Comparison of ENCODE assay signal across 9 cellular contexts in genomic region chr16:2204727-2205103, GRCh38. TPM values are rescaled to one million over a fixed set of nuclear protein-coding genes. Genes with fewer than 3 reads are reported as not detected.
DNase-seq lines count a peak whose midpoint lies in the region; ATAC-seq and TF ChIP-seq lines count a peak whose summit lies in the region.
"Had no signal": no experiment of that assay in that cellular context is flagged by ENCODE, and none has a peak within 500 bp of the region (broad histone marks: within the 10 kb centered on the region; RNA-seq: fewer than 3 reads in every experiment).

No MANE protein-coding gene starts in this region.

- peak overlapping the region; percentile 69 for H3K4me3 Mint-ChIP-seq in activated CD4-positive, alpha-beta T cell treated with anti-CD3 and anti-CD28 coated beads, Interleukin-2, amount 10 ng/mL, durations not matched to agents 7 days and 5 days

- peaks cover 15% of the 10 kb centered on the region for H3K36me3 Mint-ChIP-seq in activated CD4-positive, alpha-beta T cell treated with anti-CD3 and anti-CD28 coated beads, Interleukin-2, amount 10 ng/mL, durations not matched to agents 7 days and 5 days (ENCODE audit: low read depth)

- POLR2A ChIA-PET in activated CD4-positive, alpha-beta T cell treated with anti-CD3 and anti-CD28 coated beads, Interleukin-2, amount 10 ng/mL, durations not matched to agents 7 days and 5 days (lab: Charles Lee) = no interaction called here

- H3K9me3 ChIP-seq in adrenal gland (replicated peaks in 1 of 3) (no peaks in the 10 kb centered on the region), liver (ENCODE audit: control insufficient read depth in 4 of 4, low read length in 3 of 4) (no peaks in the 10 kb centered on the region), thymus (ENCODE audit: control insufficient read depth) (no peaks in the 10 kb centered on the region)

- DNase-seq in activated CD4-positive, alpha-beta T cell treated with anti-CD3 and anti-CD28 coated beads, Interleukin-2, amount 10 ng/mL, durations not matched to agents 7 days and 5 days = no peak
- no peak for DNase-seq in activated CD4-positive, alpha-beta T cell treated with anti-CD3 and anti-CD28 coated beads for 48 hours
- DNase-seq in adrenal gland = no peak
- DNase-seq: NCI-H2029 treated with DMSO at 0.1 percent for 48 hours had no signal

- peaks cover 0 to 30% of the 10 kb centered on the region in 2 donors for H3K36me3 ChIP-seq in adrenal gland (replicated peaks in 1 of 2)
- peaks cover 0 to 21% (median 5%) of the 10 kb centered on the region in 4 donors for H3K36me3 ChIP-seq in liver (ENCODE audit: control insufficient read depth in 4 of 4, insufficient read depth in 3 of 4, low read depth in 1 of 4, low read length in 3 of 4)
- H3K36me3 ChIP-seq in thymus (ENCODE audit: control insufficient read depth, insufficient read depth) = peaks cover 26% of the 10 kb centered on the region

- no peaks in the 10 kb centered on the region for H3K9me3 Mint-ChIP-seq in activated CD4-positive, alpha-beta T cell treated with anti-CD3 and anti-CD28 coated beads, Interleukin-2, amount 10 ng/mL, durations not matched to agents 7 days and 5 days

- H3K4me3 ChIP-seq in adrenal gland (peak overlapping the region in 2 of 4 donors; percentile 76 to 85), liver (ENCODE audit: low read depth in 1 of 3, low read length in 3 of 3) (peak overlapping the region; percentile 33 to 85 (median 76)), thymus (ENCODE audit: low read length) (peak overlapping the region; percentile 79)

- H3K4me1 ChIP-seq in adrenal gland (replicated peaks in 1 of 2) (peaks cover 5 to 17% of the 10 kb centered on the region in 2 donors), liver (ENCODE audit: control insufficient read depth in 4 of 4, insufficient read depth in 4 of 4, low read length in 3 of 4) (peaks cover 4 to 19% (median 10%) of the 10 kb centered on the region in 4 donors), thymus (ENCODE audit: control insufficient read depth, insufficient read depth, low read length) (peaks cover 12% of the 10 kb centered on the region)

- peak overlapping the region; percentile 71 for H3K27ac Mint-ChIP-seq in activated CD4-positive, alpha-beta T cell treated with anti-CD3 and anti-CD28 coated beads, Interleukin-2, amount 10 ng/mL, durations not matched to agents 7 days and 5 days

- H3K4me1 Mint-ChIP-seq in activated CD4-positive, alpha-beta T cell treated with anti-CD3 and anti-CD28 coated beads, Interleukin-2, amount 10 ng/mL, durations not matched to agents 7 days and 5 days = peaks cover 24% of the 10 kb centered on the region

- peak overlapping the region in 4 of 5 donors; percentile 91 to 99 (median 98) for H3K27ac ChIP-seq in adrenal gland
- peak overlapping the region; percentile 80 to 98 for H3K27ac ChIP-seq in liver (ENCODE audit: low read depth in 1 of 2, low read length in 2 of 2)
- peak overlapping the region; percentile 92 for H3K27ac ChIP-seq in thymus (ENCODE audit: low read depth)

- intact Hi-C loops in adrenal gland (cut with DNase I) = no loop called here

- H3K27me3 ChIP-seq in adrenal gland (no peaks in the 10 kb centered on the region), liver (ENCODE audit: control insufficient read depth in 4 of 4, insufficient read depth in 4 of 4, low read length in 3 of 4) (no peaks in the 10 kb centered on the region), thymus (ENCODE audit: control insufficient read depth, insufficient read depth) (peaks cover 6% of the 10 kb centered on the region)

- H3K9ac ChIP-seq in liver (ENCODE audit: low read depth in 1 of 2, low read length in 2 of 2) = no peak overlapping the region

- no peak for TF ChIP-seq POLR2A in adrenal gland (IDR thresholded peaks at IDR 0.05)

- ATAC-seq in HG03045 (IDR thresholded peaks at IDR 0.05; ENCODE audit: unreplicated experiment) (no peak), HG03432 (IDR thresholded peaks at IDR 0.05; ENCODE audit: unreplicated experiment) (no peak), GM19351 (IDR thresholded peaks at IDR 0.05; ENCODE audit: unreplicated experiment) (no peak)

- H3K27me3 Mint-ChIP-seq in activated CD4-positive, alpha-beta T cell treated with anti-CD3 and anti-CD28 coated beads, Interleukin-2, amount 10 ng/mL, durations not matched to agents 7 days and 5 days = peaks cover 7% of the 10 kb centered on the region

- TF ChIP-seq RAD21 in liver (IDR thresholded peaks at IDR 0.05) = no peak

- CTCF ChIA-PET in activated CD4-positive, alpha-beta T cell treated with anti-CD3 and anti-CD28 coated beads, Interleukin-2, amount 10 ng/mL, durations not matched to agents 7 days and 5 days (lab: Charles Lee) = interaction anchor here (0.6 kb wide), 1 partner anchor 1774 kb away, joined by 3 read pairs; no protein-coding TSS in a partner anchor

- TF ChIP-seq CTCF in adrenal gland (IDR thresholded peaks at IDR 0.05) = no peak
- no peak for TF ChIP-seq CTCF in liver (IDR thresholded peaks at IDR 0.05; ENCODE audit: low read depth, low read length, missing input control)

- WGBS in adrenal gland, 4 donors = 55 to 73% (median 68%) methylated on average over 2 to 5 of the region's 5 CpGs
- WGBS in liver = 73% methylated on average over 5 of the region's 5 CpGs
- 87% methylated on average over 5 of the region's 5 CpGs for WGBS in thymus

TF ChIP-seq in liver, 16 proteins besides CTCF, POLR2A, EP300 and RAD21 (continues in another document):
- TF ChIP-seq REST (IDR thresholded peaks at IDR 0.05) = no peak
- TF ChIP-seq GABPA (IDR thresholded peaks at IDR 0.05 in 1 of 2, conservative IDR thresholded peaks at IDR 0.05 in 1 of 2) = no peak
- TF ChIP-seq JUND (IDR thresholded peaks at IDR 0.05) = no peak
- TF ChIP-seq ATF3 (IDR thresholded peaks at IDR 0.05) = no peak
- TF ChIP-seq YY1 (IDR thresholded peaks at IDR 0.05) = no peak

RNA-seq across cellular contexts. Expression of gene MLST8, which starts 0.5 kb away (rescaled TPM):
- total RNA-seq in activated CD4-positive, alpha-beta T cell treated with anti-CD3 and anti-CD28 coated beads, Interleukin-2, amount 10 ng/mL, durations not matched to agents 7 days and 5 days = 10 to 100 TPM; 35.9 to 36.4 TPM
- 100 to 1,000 TPM in 1 of 8 donors, 10 to 100 TPM in 7; 33.9 to 116 (median 57.2) TPM for total RNA-seq in adrenal gland
- 10 to 100 TPM; 21.9 to 96.3 (median 69.1) TPM for polyA plus RNA-seq in adrenal gland
- 10 to 100 TPM; 11.1 to 14.4 TPM for total RNA-seq in liver
- polyA plus RNA-seq in liver = 10 to 100 TPM; 26.0 to 26.7 TPM
- polyA plus RNA-seq in thymus = 34.6 TPM

RNA-seq across cellular contexts. Expression of gene BRICD5, which starts 5.9 kb away (rescaled TPM):
- total RNA-seq in activated CD4-positive, alpha-beta T cell treated with anti-CD3 and anti-CD28 coated beads, Interleukin-2, amount 10 ng/mL, durations not matched to agents 7 days and 5 days = 10 to 100 TPM; 13.9 to 17.4 TPM
- 1 to 10 TPM in 6 of 8 donors, under 1 TPM in 2; 0.36 to 6.4 (median 2.7) TPM for total RNA-seq in adrenal gland
- polyA plus RNA-seq in adrenal gland = 10 to 100 TPM in 1 of 3 donors, 1 to 10 TPM in 1, under 1 TPM in 1; 0.60 to 57.4 (median 8.9) TPM
- total RNA-seq in liver = 1 to 10 TPM; 1.9 TPM
- polyA plus RNA-seq in liver = under 1 TPM; 0.26 to 0.91 TPM
- 21.3 TPM for polyA plus RNA-seq in thymus

RNA-seq across cellular contexts. Expression of gene CASKIN1, which starts 8.3 kb away (rescaled TPM):
- total RNA-seq in activated CD4-positive, alpha-beta T cell treated with anti-CD3 and anti-CD28 coated beads, Interleukin-2, amount 10 ng/mL, durations not matched to agents 7 days and 5 days = under 1 TPM; 0.07 to 0.19 TPM
- total RNA-seq in adrenal gland = 1 to 10 TPM in 2 of 8 donors, under 1 TPM in 4, not detected in 2; 0.06 to 2.7 (median 0.62) TPM
- polyA plus RNA-seq in adrenal gland = 1 to 10 TPM in 2 of 3 donors, not detected in 1; 1.4 to 5.2 TPM
- under 1 TPM; under 0.01 to 0.09 TPM for total RNA-seq in liver
- polyA plus RNA-seq in liver = under 1 TPM in 1 of 2 donors, not detected in 1; 0.17 TPM
- polyA plus RNA-seq in thymus = 0.48 TPM

RNA-seq across cellular contexts. Expression of gene PGP, which starts 9.9 kb away (rescaled TPM):
- total RNA-seq in activated CD4-positive, alpha-beta T cell treated with anti-CD3 and anti-CD28 coated beads, Interleukin-2, amount 10 ng/mL, durations not matched to agents 7 days and 5 days = 10 to 100 TPM; 19.4 to 22.9 TPM
- total RNA-seq in adrenal gland = 10 to 100 TPM in 5 of 8 donors, 1 to 10 TPM in 3; 8.3 to 24.1 (median 12.6) TPM
- polyA plus RNA-seq in adrenal gland = 10 to 100 TPM in 2 of 3 donors, 1 to 10 TPM in 1; 8.4 to 20.4 (median 12.8) TPM
- total RNA-seq in liver = 1 to 10 TPM; 5.8 to 9.9 TPM
- polyA plus RNA-seq in liver = 1 to 10 TPM; 3.4 to 6.8 TPM
- polyA plus RNA-seq in thymus = 12.9 TPM

RNA-seq across cellular contexts. Expression of gene E4F1, which starts 18.7 kb away (rescaled TPM):
- total RNA-seq in activated CD4-positive, alpha-beta T cell treated with anti-CD3 and anti-CD28 coated beads, Interleukin-2, amount 10 ng/mL, durations not matched to agents 7 days and 5 days = 10 to 100 TPM; 28.8 to 32.6 TPM
- total RNA-seq in adrenal gland (10 to 100 TPM; 18.6 to 37.4 (median 27.1) TPM), liver (10 to 100 TPM; 16.5 to 19.1 TPM)
- polyA plus RNA-seq in adrenal gland (100 to 1,000 TPM in 1 of 3 donors, 10 to 100 TPM in 1, 1 to 10 TPM in 1; 2.9 to 121 (median 80.0) TPM), liver (10 to 100 TPM in 1 of 2 donors, 1 to 10 TPM in 1; 4.4 to 11.0 TPM), thymus (42.3 TPM)
